In the genomic region with DNA sequence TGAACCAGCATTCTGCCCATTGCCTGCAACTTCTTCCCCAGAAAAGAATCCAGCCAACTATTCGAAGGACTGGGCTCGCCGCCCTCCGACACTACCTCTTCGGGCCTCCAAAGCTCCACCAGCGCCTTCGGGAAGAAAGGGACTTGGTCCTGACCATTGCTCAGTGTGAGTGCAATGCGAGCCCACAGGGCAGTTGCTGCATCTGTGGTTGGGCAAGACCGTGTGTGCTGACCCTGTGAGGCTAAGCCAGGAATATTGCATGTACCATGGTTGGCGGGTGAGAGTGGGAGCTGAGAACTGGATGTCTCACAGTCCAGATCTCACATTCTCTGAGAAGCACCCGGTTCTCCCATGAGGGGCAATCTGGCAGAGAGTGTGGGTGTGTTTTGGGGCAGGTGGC, we compare ENCODE assay signal across 28 cellular contexts. TPM values are rescaled to one million over a fixed set of nuclear protein-coding genes. Genes with fewer than 3 reads are reported as not detected.
"Had no signal": no experiment of that assay in that cellular context is flagged by ENCODE, and none has a peak within 500 bp of the region (broad histone marks: within the 10 kb centered on the region; RNA-seq: fewer than 3 reads in every experiment).

No MANE protein-coding gene starts in this region.

- H3K27ac ChIP-seq: adrenal gland, SJCRH30, SK-N-MC had no signal

- DNase-seq: activated CD4-positive, alpha-beta T cell treated with anti-CD3 and anti-CD28 coated beads for 36 hours; activated CD4-positive, alpha-beta T cell treated with anti-CD3 and anti-CD28 coated beads, Interleukin-2, amount 10 ng/mL, durations not matched to agents 7 days and 5 days; activated CD4-positive, alpha-beta T cell treated with anti-CD3 and anti-CD28 coated beads, Interleukin-2, amount 50 U/mL, for 48 hours; activated CD8-positive, alpha-beta T cell treated with anti-CD3 and anti-CD28 coated beads, Interleukin-2, amount 10 ng/mL, durations not matched to agents 7 days and 5 days; activated gamma-delta T cell; activated naive CD4-positive, alpha-beta T cell treated with Interleukin-2 at 50 U/mL for 16 hours; activated T-cell treated with anti-CD3 and anti-CD28 coated beads, Interleukin-2, amount 50 U/mL, for 24 hours; adrenal gland; caudate nucleus; Kasumi-1; KG1; MG63; NCI-H1048; NCI-H1105 treated with DMSO at 0.1 percent for 48 hours; NCI-H1436; NCI-H1694; NCI-H1930; NCI-H2081 treated with DMSO at 0.1 percent for 48 hours; NCI-H345; NCI-H524 treated with DMSO at 0.1 percent for 48 hours; NK-92 treated with Interleukin-12 subunit alpha and Interleukin-12 subunit beta, amount 100 ng/mL, for 24 hours; PC-3; SHP77; SJCRH30 had no signal

- H3K36me3 ChIP-seq: adrenal gland, SJCRH30 had no signal

- H3K4me3 ChIP-seq: adrenal gland, MG63, SJCRH30, SK-N-MC had no signal

- H3K9me3 ChIP-seq: adrenal gland, MG63, SJCRH30 had no signal

- H3K4me1 ChIP-seq: adrenal gland, SJCRH30 had no signal

- H3K27me3 ChIP-seq: adrenal gland, MG63, SJCRH30 had no signal

- ATAC-seq: activated CD4-positive, alpha-beta T cell treated with anti-CD3 and anti-CD28 coated beads for 36 hours; activated CD4-positive, CD25-positive, alpha-beta regulatory T cell treated with anti-CD3 and anti-CD28 coated beads, Interleukin-2, amount 50 U/mL, for 24 hours; activated CD8-positive, alpha-beta T cell treated with anti-CD3 and anti-CD28 coated beads, Interleukin-2, amount 10 ng/mL, durations not matched to agents 7 days and 5 days; activated naive CD4-positive, alpha-beta T cell treated with anti-CD3 and anti-CD28 coated beads, Interleukin-2, amount 50 U/mL, for 72 hours; PC-3 had no signal

RNA-seq across cellular contexts. Expression of a gene that starts 47.5 kb away (rescaled TPM):
- total RNA-seq: bronchial epithelial cell, PC-3 had no signal
